ENCODE assay signal across 1 cellular context in the genomic region with DNA sequence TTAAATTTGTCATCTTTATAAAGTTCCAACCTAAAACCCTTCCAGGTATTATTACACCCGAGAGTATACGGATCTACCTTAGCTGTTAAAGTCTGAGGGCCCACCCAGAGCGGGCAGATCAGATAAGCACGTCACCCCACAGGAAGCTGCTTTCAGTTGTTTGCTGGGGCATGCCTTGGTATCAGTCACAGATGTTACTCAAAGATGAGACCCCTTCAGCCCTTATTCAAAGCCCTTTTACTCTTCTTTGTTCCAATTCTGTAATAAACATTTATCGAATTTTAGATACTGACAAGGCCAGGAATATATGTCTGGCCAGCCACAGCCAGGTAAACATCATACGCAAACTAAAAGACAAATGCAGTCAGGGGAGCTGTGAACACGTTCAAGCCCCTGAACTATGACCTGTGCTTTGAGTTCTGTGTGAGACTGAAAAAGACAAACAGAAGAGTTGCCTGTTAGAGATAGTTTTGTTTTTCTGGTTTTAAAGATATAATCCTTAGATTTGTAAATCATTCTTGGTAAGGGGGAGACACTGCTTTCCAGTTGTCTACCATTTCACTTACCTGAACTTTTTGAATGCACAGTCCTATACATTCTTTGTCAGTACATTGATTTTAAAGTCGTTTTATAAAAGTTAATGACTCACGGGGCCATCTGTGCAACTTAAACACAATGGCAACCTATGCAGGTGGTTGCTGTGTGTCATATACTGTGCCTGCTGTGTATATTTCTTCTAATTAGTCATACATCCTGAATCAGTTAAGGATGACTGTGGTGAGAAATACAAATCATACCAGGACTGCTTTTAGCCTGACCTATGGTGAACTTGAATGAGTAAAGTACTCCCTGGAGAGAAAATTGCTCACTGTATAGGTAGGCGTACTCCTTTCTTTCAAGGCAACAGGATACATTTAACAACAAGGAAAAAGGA.
TF ChIP-seq lines count a peak whose summit lies in the region.

No MANE protein-coding gene starts in this region.

TF ChIP-seq in K562, 482 proteins besides CTCF, POLR2A, EP300 and RAD21 (continued from another document):
- TF ChIP-seq ZNF592 (IDR thresholded peaks at IDR 0.05) (no peak), ATF1 (CRISPR knock-in tag; IDR thresholded peaks at IDR 0.05) (no peak), ATF1 (tag; IDR thresholded peaks at IDR 0.05) (peak; percentile 51; the same call in 1 of the 2 replicates), PTBP1 (IDR thresholded peaks at IDR 0.05; ENCODE audit: low read depth, low read length) (no peak), POU5F1 (IDR thresholded peaks at IDR 0.05; ENCODE audit: borderline replicate concordance, low read depth, low read length, partially characterized antibody) (no peak), SMAD3 (CRISPR knock-in tag; conservative IDR thresholded peaks at IDR 0.05) (no peak), ARID1B (IDR thresholded peaks at IDR 0.05) (peak; percentile 31), BDP1 (IDR thresholded peaks at IDR 0.05; ENCODE audit: insufficient read depth, insufficient read length) (no peak), RBM14 (IDR thresholded peaks at IDR 0.05; ENCODE audit: borderline replicate concordance, insufficient read depth, low read depth, low read length) (no peak)
- TF ChIP-seq, protein P1, sequence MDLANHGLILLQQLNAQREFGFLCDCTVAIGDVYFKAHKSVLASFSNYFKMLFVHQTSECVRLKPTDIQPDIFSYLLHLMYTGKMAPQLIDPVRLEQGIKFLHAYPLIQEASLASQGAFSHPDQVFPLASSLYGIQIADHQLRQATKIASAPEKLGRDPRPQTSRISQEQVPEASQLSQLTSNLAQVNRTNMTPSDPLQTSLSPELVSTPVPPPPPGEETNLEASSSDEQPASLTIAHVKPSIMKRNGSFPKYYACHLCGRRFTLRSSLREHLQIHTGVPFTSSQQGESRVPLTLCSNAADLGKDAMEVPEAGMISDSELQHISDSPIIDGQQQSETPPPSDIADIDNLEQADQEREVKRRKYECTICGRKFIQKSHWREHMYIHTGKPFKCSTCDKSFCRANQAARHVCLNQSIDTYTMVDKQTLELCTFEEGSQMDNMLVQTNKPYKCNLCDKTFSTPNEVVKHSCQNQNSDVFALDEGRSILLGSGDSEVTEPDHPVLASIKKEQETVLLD (IDR thresholded peaks at IDR 0.05), result no peak
- TF ChIP-seq, protein P2, sequence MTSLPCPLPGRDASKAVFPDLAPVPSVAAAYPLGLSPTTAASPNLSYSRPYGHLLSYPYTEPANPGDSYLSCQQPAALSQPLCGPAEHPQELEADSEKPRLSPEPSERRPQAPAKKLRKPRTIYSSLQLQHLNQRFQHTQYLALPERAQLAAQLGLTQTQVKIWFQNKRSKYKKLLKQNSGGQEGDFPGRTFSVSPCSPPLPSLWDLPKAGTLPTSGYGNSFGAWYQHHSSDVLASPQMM (CRISPR knock-in tag; IDR thresholded peaks at IDR 0.05), result no peak
TF ChIP-seq in K562: peak in this region for 22.
